Comparison of ENCODE assay signal across 8 cellular contexts in genomic region chr11:61482513-61482912, GRCh38. TPM values are rescaled to one million over a fixed set of nuclear protein-coding genes. Genes with fewer than 3 reads are reported as not detected.
DNase-seq lines count a peak whose midpoint lies in the region; ATAC-seq and TF ChIP-seq lines count a peak whose summit lies in the region.

No MANE protein-coding gene starts in this region.

- no peaks in the 10 kb centered on the region for H3K4me1 ChIP-seq in OCI-LY1 (ENCODE audit: insufficient read depth, low read length, severe bottlenecking)

- no peak overlapping the region for H2AFZ ChIP-seq in OCI-LY1 (ENCODE audit: low read length)

- no peaks in the 10 kb centered on the region for H3F3A ChIP-seq in OCI-LY1 (ENCODE audit: insufficient read depth, low read length)

- H4K20me1 ChIP-seq in OCI-LY1 (ENCODE audit: insufficient read depth, low read length) = no peaks in the 10 kb centered on the region

- no peak overlapping the region for H3K4me3 ChIP-seq in OCI-LY1 (ENCODE audit: low read depth, low read length, poor library complexity, severe bottlenecking)
- H3K4me3 ChIP-seq in cardiac fibroblast (replicated peaks in 1 of 2; ENCODE audit: low read depth in 2 of 2, low read length in 2 of 2) = no peak overlapping the region

- no peak overlapping the region for H3K27ac ChIP-seq in OCI-LY1 (ENCODE audit: low read depth, low read length, poor library complexity, severe bottlenecking)

- peaks cover 9% of the 10 kb centered on the region for H3K4me1 Mint-ChIP-seq in progenitor cell of endocrine pancreas (ENCODE audit: low read depth)

- DNase-seq in ELR (ENCODE audit: low read depth) (peak; percentile 45), cardiac fibroblast (ENCODE audit: low read depth in 2 of 2) (no peak), progenitor cell of endocrine pancreas (ENCODE audit: low spot score, unreplicated experiment) (peak; percentile 37), NCI-H2029 (lab: John Stamatoyannopoulos, UW) (no peak)

- H3K9me3 ChIP-seq in OCI-LY1 (ENCODE audit: low read length) = no peaks in the 10 kb centered on the region

- H3K36me3 ChIP-seq in OCI-LY1 (ENCODE audit: insufficient read depth, low read length) = no peaks in the 10 kb centered on the region

- no peak overlapping the region for H3K4me2 ChIP-seq in OCI-LY1 (ENCODE audit: low read length)

- ATAC-seq in HG02938 (IDR thresholded peaks at IDR 0.05; ENCODE audit: unreplicated experiment) (no peak), GM18868 (IDR thresholded peaks at IDR 0.05; ENCODE audit: unreplicated experiment) (no peak), GM19463 (IDR thresholded peaks at IDR 0.05; ENCODE audit: unreplicated experiment) (no peak)

- TF ChIP-seq CTCF in OCI-LY1 (IDR thresholded peaks at IDR 0.05; ENCODE audit: low read length) (peak; percentile 61), cardiac fibroblast (IDR thresholded peaks at IDR 0.05; ENCODE audit: low read depth, low read length) (peak; percentile 71), progenitor cell of endocrine pancreas (IDR thresholded peaks at IDR 0.05; ENCODE audit: unreplicated experiment) (peak; percentile 63)

- H3K27ac Mint-ChIP-seq in progenitor cell of endocrine pancreas = no peak overlapping the region

- no peaks in the 10 kb centered on the region for H3K9me2 ChIP-seq in OCI-LY1 (ENCODE audit: low read depth, low read length)

- H3K27me3 Mint-ChIP-seq in progenitor cell of endocrine pancreas = no peaks in the 10 kb centered on the region

- no peaks in the 10 kb centered on the region for H3K9me3 Mint-ChIP-seq in progenitor cell of endocrine pancreas (ENCODE audit: low read depth)

- H3K27me3 ChIP-seq in OCI-LY1 (ENCODE audit: insufficient read depth, low read length) = peaks cover 13% of the 10 kb centered on the region; the same call in 1 of the 2 replicates

- no peak overlapping the region for H3K9ac ChIP-seq in OCI-LY1 (ENCODE audit: low read length)

- H3K4me3 Mint-ChIP-seq in progenitor cell of endocrine pancreas (ENCODE audit: low read depth) = no peak overlapping the region

- H3K79me2 ChIP-seq in OCI-LY1 (ENCODE audit: insufficient read depth, low read length) = no peaks in the 10 kb centered on the region

- peaks cover 2% of the 10 kb centered on the region for H3K36me3 Mint-ChIP-seq in progenitor cell of endocrine pancreas (ENCODE audit: insufficient read depth)

RNA-seq across cellular contexts. Expression of gene LRRC10B, which starts 26.0 kb away (rescaled TPM):
- total RNA-seq in progenitor cell of endocrine pancreas = 1.2 and 2.0 TPM in 2 replicates

RNA-seq across cellular contexts. Expression of gene SDHAF2, which starts 52.6 kb away (rescaled TPM):
- 42.2 and 42.9 TPM in 2 replicates for total RNA-seq in progenitor cell of endocrine pancreas

RNA-seq across cellular contexts. Expression of gene CPSF7, which starts 52.7 kb away (rescaled TPM):
- total RNA-seq in progenitor cell of endocrine pancreas = 133 and 134 TPM in 2 replicates

Comparison
In these comparisons a context has a peak if more than half of its experiments do, and no peak if none do; other contexts are left out.
1. DNase-seq: peak in ELR (single experiment) and progenitor cell of endocrine pancreas (single experiment); none in cardiac fibroblast (0 of 2) and NCI-H2029 (single experiment).
2. Peak in every context shown above with its lines, with median percentiles within 50 percentile points of each other: CTCF ChIP-seq.